ENCODE assay signal across 20 cellular contexts in genomic region chr21:9739240-9739639, GRCh38.
A peak's percentile ranks its signal among the peaks of the same experiment; 100 is the strongest.
DNase-seq lines count a peak whose midpoint lies in the region; ATAC-seq and TF ChIP-seq lines count a peak whose summit lies in the region.
"Had no signal": no experiment of that assay in that cellular context is flagged by ENCODE, and none has a peak within 500 bp of the region (broad histone marks: within the 10 kb centered on the region; RNA-seq: fewer than 3 reads in every experiment).

No MANE protein-coding gene starts in this region.

- H3K79me2 ChIP-seq in GM23338 (replicated peaks; ENCODE audit: insufficient read depth) (no peaks in the 10 kb centered on the region), trophoblast cell (ENCODE audit: control insufficient read depth, insufficient read depth, low read length, poor library complexity) (no peaks in the 10 kb centered on the region)

- H3K4ac ChIP-seq in trophoblast cell (ENCODE audit: low read depth, low read length) = no peak overlapping the region

- H4K20me1 ChIP-seq in GM23338 (replicated peaks; ENCODE audit: insufficient read depth) = no peaks in the 10 kb centered on the region
- H4K20me1 ChIP-seq: BLaER1 treated with 17β-estradiol and CSF1 and Interleukin-3, amounts not matched to agents 10 nM and 100 nM had no signal

- H3K4me3 Mint-ChIP-seq in GM23338 = no peak overlapping the region
- H3K4me3 Mint-ChIP-seq: B cell; CD4-positive, alpha-beta T cell; CD8-positive, alpha-beta T cell had no signal

- peak overlapping the region; percentile 12 for H3K9ac ChIP-seq in trophoblast cell (ENCODE audit: low read length)
- H3K9ac ChIP-seq: BLaER1 treated with 17β-estradiol and CSF1 and Interleukin-3, amounts not matched to agents 10 nM and 100 nM had no signal

- no peak overlapping the region for H4K12ac ChIP-seq in trophoblast cell (ENCODE audit: low read depth, low read length)

- H3K9me3 Mint-ChIP-seq in GM23338 = no peaks in the 10 kb centered on the region; the same call in 1 of the 3 replicates

- no peaks in the 10 kb centered on the region for H3K79me1 ChIP-seq in trophoblast cell (ENCODE audit: low read length)

- no peak overlapping the region for H3K27ac ChIP-seq in GM23338 (ENCODE audit: low read depth)
- H3K27ac ChIP-seq in esophagus muscularis mucosa (replicated peaks in 1 of 4) = no peak overlapping the region
- H3K27ac ChIP-seq in lung (ENCODE audit: low read depth in 1 of 2, low read length in 1 of 2) = no peak overlapping the region
- H3K27ac ChIP-seq in trophoblast cell (ENCODE audit: low read depth, low read length) = no peak overlapping the region
- H3K27ac ChIP-seq in thyroid gland = no peak overlapping the region
- H3K27ac ChIP-seq: 22Rv1; A549; BLaER1 treated with 17β-estradiol and CSF1 and Interleukin-3, amounts not matched to agents 10 nM and 100 nM; C4-2B had no signal

- no peaks in the 10 kb centered on the region for H3K4me1 ChIP-seq in GM23338 (ENCODE audit: insufficient read depth)
- no peaks in the 10 kb centered on the region for H3K4me1 ChIP-seq in esophagus muscularis mucosa
- no peaks in the 10 kb centered on the region for H3K4me1 ChIP-seq in lung (ENCODE audit: control insufficient read depth in 2 of 2, insufficient read depth in 2 of 2, low read length in 2 of 2)
- no peaks in the 10 kb centered on the region for H3K4me1 ChIP-seq in trophoblast cell (ENCODE audit: control insufficient read depth in 1 of 2, insufficient read depth in 2 of 2, low read length in 2 of 2)
- H3K4me1 ChIP-seq in thyroid gland = no peaks in the 10 kb centered on the region
- H3K4me1 ChIP-seq: A549, Caco-2 had no signal

- no peak overlapping the region for H3K14ac ChIP-seq in trophoblast cell (ENCODE audit: low read length)

- H2BK120ac ChIP-seq in trophoblast cell (ENCODE audit: insufficient read depth, low read length, poor library complexity) = no peak overlapping the region

- no peaks in the 10 kb centered on the region; the same call in 1 of the 2 replicates for H3K9me2 ChIP-seq in GM23338 (ENCODE audit: insufficient read depth)

- no peak for TF ChIP-seq CTCF in GM23338 (conservative IDR thresholded peaks at IDR 0.05; ENCODE audit: low read depth in 2 of 2)
- TF ChIP-seq CTCF in esophagus muscularis mucosa (IDR thresholded peaks at IDR 0.05) = no peak
- TF ChIP-seq CTCF in lung (IDR thresholded peaks at IDR 0.05; ENCODE audit: control extremely low read depth, extremely low read depth) = no peak
- no peak for TF ChIP-seq CTCF in thyroid gland (IDR thresholded peaks at IDR 0.05)

- no peak for TF ChIP-seq EP300 in esophagus muscularis mucosa (IDR thresholded peaks at IDR 0.05)

- ATAC-seq in GM23338 (no peak), lung (ENCODE audit: insufficient read depth, low FRiP score) (no peak), left colon (no peak)
- ATAC-seq: A549; CD8-positive, alpha-beta T cell had no signal

- H3K27ac Mint-ChIP-seq in GM23338 = no peak overlapping the region
- H3K27ac Mint-ChIP-seq: B cell; CD4-positive, alpha-beta T cell; CD8-positive, alpha-beta T cell had no signal

- no peaks in the 10 kb centered on the region for H3F3A ChIP-seq in GM23338 (replicated peaks; ENCODE audit: low read depth)

- no peak overlapping the region for H3K23ac ChIP-seq in trophoblast cell (ENCODE audit: low read length)

- TF ChIP-seq POLR2A in esophagus muscularis mucosa (IDR thresholded peaks at IDR 0.05; ENCODE audit: low read depth) (no peak), thyroid gland (IDR thresholded peaks at IDR 0.05) (no peak)

- H3K27me3 ChIP-seq in GM23338 (ENCODE audit: insufficient read depth) (peaks cover 10% of the 10 kb centered on the region; the same call in 1 of the 2 replicates), esophagus muscularis mucosa (peaks cover 0 to 17% (median 0%) of the 10 kb centered on the region in 4 donors), lung (ENCODE audit: control insufficient read depth, insufficient read depth) (no peaks in the 10 kb centered on the region), trophoblast cell (ENCODE audit: insufficient read depth, low read length) (no peaks in the 10 kb centered on the region), thyroid gland (no peaks in the 10 kb centered on the region)
- H3K27me3 ChIP-seq: BLaER1 treated with 17β-estradiol and CSF1 and Interleukin-3, amounts not matched to agents 10 nM and 100 nM had no signal

- intact Hi-C loops in esophagus muscularis mucosa (cut with DNase I) (no loop called here), thyroid gland (cut with DNase I) (no loop called here), left colon (cut with DNase I, micrococcal nuclease) (no loop called here)

- no peak overlapping the region for H3K18ac ChIP-seq in trophoblast cell (ENCODE audit: low read length)

- H3K36me3 ChIP-seq in GM23338 (ENCODE audit: insufficient read depth) (peaks cover 31% of the 10 kb centered on the region), esophagus muscularis mucosa (no peaks in the 10 kb centered on the region), lung (ENCODE audit: control insufficient read depth in 2 of 2, insufficient read depth in 2 of 2, low read length in 2 of 2) (no peaks in the 10 kb centered on the region), trophoblast cell (ENCODE audit: control insufficient read depth in 1 of 2, insufficient read depth in 2 of 2, low read length in 2 of 2) (no peaks in the 10 kb centered on the region), thyroid gland (no peaks in the 10 kb centered on the region)
- H3K36me3 ChIP-seq: BLaER1 treated with 17β-estradiol and CSF1 and Interleukin-3, amounts not matched to agents 10 nM and 100 nM had no signal

- H3K4me2 ChIP-seq in GM23338 (no peak overlapping the region), trophoblast cell (ENCODE audit: low read length) (no peak overlapping the region)
- H3K4me2 ChIP-seq: A549 had no signal

- 56% methylated on average over 3 of the region's 3 CpGs for WGBS in esophagus muscularis mucosa
- WGBS in lung, 2 donors = 59 to 65% methylated on average over 3 of the region's 3 CpGs
- WGBS in trophoblast cell (ENCODE audit: extremely low coverage, insufficient coverage, insufficient read length) = no CpG with 5 or more reads among the region's 3 CpGs
- WGBS in thyroid gland, 2 donors = 53 to 55% methylated on average over 3 of the region's 3 CpGs

- no peaks in the 10 kb centered on the region for H3K4me1 Mint-ChIP-seq in GM23338
- H3K4me1 Mint-ChIP-seq: B cell had no signal

- H2BK12ac ChIP-seq in trophoblast cell (ENCODE audit: low read length) = no peak overlapping the region

- no peak overlapping the region for H2AK5ac ChIP-seq in trophoblast cell (ENCODE audit: low read length)

- peaks cover 0 to 29% (median 20%) of the 10 kb centered on the region in 4 donors for H3K9me3 ChIP-seq in esophagus muscularis mucosa
- peaks cover 0 to 26% of the 10 kb centered on the region in 2 donors for H3K9me3 ChIP-seq in lung (ENCODE audit: control insufficient read depth in 2 of 2, insufficient read depth in 1 of 2, low read length in 1 of 2)
- H3K9me3 ChIP-seq in trophoblast cell (ENCODE audit: insufficient read depth, low read depth, low read length) = peaks cover 40% of the 10 kb centered on the region
- no peaks in the 10 kb centered on the region for H3K9me3 ChIP-seq in thyroid gland
- H3K9me3 ChIP-seq: A549 had no signal

- H2AFZ ChIP-seq in GM23338 = no peak overlapping the region
- no peak overlapping the region for H2AFZ ChIP-seq in trophoblast cell (ENCODE audit: insufficient read depth, low read length, poor library complexity)

- no peak overlapping the region for H4K91ac ChIP-seq in trophoblast cell (ENCODE audit: low read depth, low read length)

- H3K27me3 Mint-ChIP-seq in GM23338 (ENCODE audit: insufficient read depth, low read depth, poor library complexity) = peaks cover 8% of the 10 kb centered on the region
- H3K27me3 Mint-ChIP-seq: B cell; CD4-positive, alpha-beta T cell had no signal

- H3K36me3 Mint-ChIP-seq in GM23338 (ENCODE audit: low read depth) = peaks cover 23% of the 10 kb centered on the region
- H3K36me3 Mint-ChIP-seq: CD8-positive, alpha-beta T cell had no signal

- no peak overlapping the region for H4K8ac ChIP-seq in trophoblast cell (ENCODE audit: low read depth, low read length)

- DNase-seq in GM23338 (ENCODE audit: low spot score) (no peak), esophagus muscularis mucosa (ENCODE audit: extremely low spot score) (peak; percentile 91), lung (ENCODE audit: low spot score) (peak; percentile 27), trophoblast cell (no peak), thyroid gland (no peak), cerebellar cortex (ENCODE audit: low spot score) (no peak), NCI-H345 treated with DMSO at 0.1 percent for 48 hours (lab: John Stamatoyannopoulos, UW; ENCODE audit: unreplicated experiment) (no peak), left colon (no peak)
- DNase-seq: AML-193; Caco-2; Calu3; CD4-positive, alpha-beta T cell; CD8-positive, alpha-beta T cell; DMS79 treated with DMSO at 0.1 percent for 48 hours; GF-D8 had no signal

- no peak overlapping the region for H2BK5ac ChIP-seq in trophoblast cell (ENCODE audit: low read depth, low read length, poor library complexity)

- H3K4me3 ChIP-seq in GM23338 = peak overlapping the region; percentile 25; the same call in 1 of the 2 replicates
- H3K4me3 ChIP-seq in esophagus muscularis mucosa = no peak overlapping the region
- no peak overlapping the region for H3K4me3 ChIP-seq in lung
- H3K4me3 ChIP-seq in trophoblast cell (ENCODE audit: low read depth, low read length) = no peak overlapping the region
- H3K4me3 ChIP-seq in thyroid gland (replicated peaks in 1 of 3) = no peak overlapping the region
- H3K4me3 ChIP-seq: A549; BLaER1 treated with 17β-estradiol and CSF1 and Interleukin-3, amounts not matched to agents 10 nM and 100 nM had no signal

TF ChIP-seq in GM23338, 12 proteins besides CTCF, POLR2A, EP300 and RAD21 (continues in another document):
- TF ChIP-seq EZH2 (IDR thresholded peaks at IDR 0.05; ENCODE audit: low read depth, unreplicated experiment) (no peak), ZNF331 (CRISPR knock-in tag; IDR thresholded peaks at IDR 0.05; ENCODE audit: low read depth) (no peak), STAT1 (IDR thresholded peaks at IDR 0.05; ENCODE audit: unreplicated experiment) (no peak), ETS1 (IDR thresholded peaks at IDR 0.05) (no peak)

Comparison
In these comparisons a context has a peak if more than half of its experiments do, and no peak if none do; other contexts are left out.
1. DNase-seq: peak in esophagus muscularis mucosa (single experiment) and lung (single experiment); none in GM23338 (single experiment), trophoblast cell (0 of 2), thyroid gland (0 of 2), cerebellar cortex (single experiment), NCI-H345 treated with DMSO at 0.1 percent for 48 hours (single experiment) and left colon (0 of 2).